Comparison of ENCODE assay signal across 8 cellular contexts in genomic region chr6:125201961-125202729, GRCh38. TPM values are rescaled to one million over a fixed set of nuclear protein-coding genes. Genes with fewer than 3 reads are reported as not detected.
DNase-seq lines count a peak whose midpoint lies in the region; ATAC-seq and TF ChIP-seq lines count a peak whose summit lies in the region.

No MANE protein-coding gene starts in this region.

- POLR2A ChIA-PET in WTC11 (lab: Charles Lee) = interaction anchor here (0.5 to 0.7 kb wide), 3 partner anchors 28 to 91 kb away, joined by 3 to 4 read pairs (median 3); no protein-coding TSS in a partner anchor

- no peaks in the 10 kb centered on the region for H3K36me3 Mint-ChIP-seq in WTC11
- H3K36me3 Mint-ChIP-seq in T-helper 17 cell (ENCODE audit: low read depth) = no peaks in the 10 kb centered on the region
- H3K36me3 Mint-ChIP-seq in activated naive CD4-positive, alpha-beta T cell treated with anti-CD3 and anti-CD28 coated beads for 36 hours (ENCODE audit: low read depth) = no peaks in the 10 kb centered on the region

- H3K27me3 Mint-ChIP-seq in WTC11 (ENCODE audit: low read depth) (no peaks in the 10 kb centered on the region), T-helper 17 cell (peaks cover 19% of the 10 kb centered on the region)
- H3K27me3 Mint-ChIP-seq in activated naive CD4-positive, alpha-beta T cell treated with anti-CD3 and anti-CD28 coated beads for 36 hours (ENCODE audit: low read depth) = peaks cover 5% of the 10 kb centered on the region

- no peak for ATAC-seq in WTC11
- ATAC-seq in T-helper 17 cell = no peak
- no peak for ATAC-seq in GM18511 (IDR thresholded peaks at IDR 0.05; ENCODE audit: unreplicated experiment)

- H3K27ac Mint-ChIP-seq in WTC11 (peak overlapping the region; percentile 42; the same call in 1 of the 2 replicates), T-helper 17 cell (no peak overlapping the region)
- no peak overlapping the region for H3K27ac Mint-ChIP-seq in activated naive CD4-positive, alpha-beta T cell treated with anti-CD3 and anti-CD28 coated beads for 36 hours

- H3K9me3 ChIP-seq in T-helper 17 cell (ENCODE audit: control insufficient read depth, low read length, poor library complexity, severe bottlenecking) = no peaks in the 10 kb centered on the region

- H3K4me1 Mint-ChIP-seq in WTC11 (peaks cover 31% of the 10 kb centered on the region), T-helper 17 cell (peaks cover 3% of the 10 kb centered on the region)
- no peaks in the 10 kb centered on the region for H3K4me1 Mint-ChIP-seq in activated naive CD4-positive, alpha-beta T cell treated with anti-CD3 and anti-CD28 coated beads for 36 hours (ENCODE audit: low read depth)

- TF ChIP-seq CTCF in WTC11 (IDR thresholded peaks at IDR 0.05) = no peak

- H3K9me3 Mint-ChIP-seq in WTC11 = peaks cover 7% of the 10 kb centered on the region; the same call in 1 of the 2 replicates
- no peaks in the 10 kb centered on the region for H3K9me3 Mint-ChIP-seq in activated naive CD4-positive, alpha-beta T cell treated with anti-CD3 and anti-CD28 coated beads for 36 hours

- H3K27ac ChIP-seq in temporal lobe (ENCODE audit: low read depth, low read length) = peak overlapping the region; percentile 33

- peak; percentile 60 for DNase-seq in HPDE6-E6E7 (ENCODE audit: extremely low spot score)
- DNase-seq in WTC11 (ENCODE audit: low spot score) = no peak
- peak; percentile 20 for DNase-seq in iPS-NIHi11 (ENCODE audit: low spot score)
- DNase-seq in effector CD8-positive, alpha-beta T cell (lab: John Stamatoyannopoulos, UW) = no peak
- no peak for DNase-seq in T-helper 17 cell
- no peak for DNase-seq in activated naive CD4-positive, alpha-beta T cell treated with anti-CD3 and anti-CD28 coated beads for 36 hours

- CTCF ChIA-PET in WTC11 (lab: Charles Lee) = interaction anchor here (0.7 to 2.4 kb wide), 3 partner anchors 9 to 48 kb away, joined by 3 to 22 read pairs (median 4); partner anchors contain the start of gene TPD52L1
- CTCF ChIA-PET in activated naive CD4-positive, alpha-beta T cell treated with anti-CD3 and anti-CD28 coated beads for 36 hours (lab: Charles Lee) = interaction anchor here (1.0 to 1.1 kb wide), 2 partner anchors 9 to 46 kb away, joined by 3 to 4 read pairs; no protein-coding TSS in a partner anchor

- no peak overlapping the region for H3K4me3 Mint-ChIP-seq in WTC11
- no peak overlapping the region for H3K4me3 Mint-ChIP-seq in T-helper 17 cell
- no peak overlapping the region for H3K4me3 Mint-ChIP-seq in activated naive CD4-positive, alpha-beta T cell treated with anti-CD3 and anti-CD28 coated beads for 36 hours

- intact Hi-C loops in activated naive CD4-positive, alpha-beta T cell treated with anti-CD3 and anti-CD28 coated beads for 36 hours (cut with micrococcal nuclease) = no loop called here

TF ChIP-seq in WTC11, 78 proteins besides CTCF, POLR2A, EP300 and RAD21:
- TF ChIP-seq GABPB1 (CRISPR knock-in tag; IDR thresholded peaks at IDR 0.05) (no peak), ZNF219 (CRISPR knock-in tag; IDR thresholded peaks at IDR 0.05; ENCODE audit: borderline replicate concordance) (no peak)
- TF ChIP-seq, protein P1, sequence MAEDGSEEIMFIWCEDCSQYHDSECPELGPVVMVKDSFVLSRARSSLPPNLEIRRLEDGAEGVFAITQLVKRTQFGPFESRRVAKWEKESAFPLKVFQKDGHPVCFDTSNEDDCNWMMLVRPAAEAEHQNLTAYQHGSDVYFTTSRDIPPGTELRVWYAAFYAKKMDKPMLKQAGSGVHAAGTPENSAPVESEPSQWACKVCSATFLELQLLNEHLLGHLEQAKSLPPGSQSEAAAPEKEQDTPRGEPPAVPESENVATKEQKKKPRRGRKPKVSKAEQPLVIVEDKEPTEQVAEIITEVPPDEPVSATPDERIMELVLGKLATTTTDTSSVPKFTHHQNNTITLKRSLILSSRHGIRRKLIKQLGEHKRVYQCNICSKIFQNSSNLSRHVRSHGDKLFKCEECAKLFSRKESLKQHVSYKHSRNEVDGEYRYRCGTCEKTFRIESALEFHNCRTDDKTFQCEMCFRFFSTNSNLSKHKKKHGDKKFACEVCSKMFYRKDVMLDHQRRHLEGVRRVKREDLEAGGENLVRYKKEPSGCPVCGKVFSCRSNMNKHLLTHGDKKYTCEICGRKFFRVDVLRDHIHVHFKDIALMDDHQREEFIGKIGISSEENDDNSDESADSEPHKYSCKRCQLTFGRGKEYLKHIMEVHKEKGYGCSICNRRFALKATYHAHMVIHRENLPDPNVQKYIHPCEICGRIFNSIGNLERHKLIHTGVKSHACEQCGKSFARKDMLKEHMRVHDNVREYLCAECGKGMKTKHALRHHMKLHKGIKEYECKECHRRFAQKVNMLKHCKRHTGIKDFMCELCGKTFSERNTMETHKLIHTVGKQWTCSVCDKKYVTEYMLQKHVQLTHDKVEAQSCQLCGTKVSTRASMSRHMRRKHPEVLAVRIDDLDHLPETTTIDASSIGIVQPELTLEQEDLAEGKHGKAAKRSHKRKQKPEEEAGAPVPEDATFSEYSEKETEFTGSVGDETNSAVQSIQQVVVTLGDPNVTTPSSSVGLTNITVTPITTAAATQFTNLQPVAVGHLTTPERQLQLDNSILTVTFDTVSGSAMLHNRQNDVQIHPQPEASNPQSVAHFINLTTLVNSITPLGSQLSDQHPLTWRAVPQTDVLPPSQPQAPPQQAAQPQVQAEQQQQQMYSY (CRISPR knock-in tag; IDR thresholded peaks at IDR 0.05) = no peak
- TF ChIP-seq, protein P2, sequence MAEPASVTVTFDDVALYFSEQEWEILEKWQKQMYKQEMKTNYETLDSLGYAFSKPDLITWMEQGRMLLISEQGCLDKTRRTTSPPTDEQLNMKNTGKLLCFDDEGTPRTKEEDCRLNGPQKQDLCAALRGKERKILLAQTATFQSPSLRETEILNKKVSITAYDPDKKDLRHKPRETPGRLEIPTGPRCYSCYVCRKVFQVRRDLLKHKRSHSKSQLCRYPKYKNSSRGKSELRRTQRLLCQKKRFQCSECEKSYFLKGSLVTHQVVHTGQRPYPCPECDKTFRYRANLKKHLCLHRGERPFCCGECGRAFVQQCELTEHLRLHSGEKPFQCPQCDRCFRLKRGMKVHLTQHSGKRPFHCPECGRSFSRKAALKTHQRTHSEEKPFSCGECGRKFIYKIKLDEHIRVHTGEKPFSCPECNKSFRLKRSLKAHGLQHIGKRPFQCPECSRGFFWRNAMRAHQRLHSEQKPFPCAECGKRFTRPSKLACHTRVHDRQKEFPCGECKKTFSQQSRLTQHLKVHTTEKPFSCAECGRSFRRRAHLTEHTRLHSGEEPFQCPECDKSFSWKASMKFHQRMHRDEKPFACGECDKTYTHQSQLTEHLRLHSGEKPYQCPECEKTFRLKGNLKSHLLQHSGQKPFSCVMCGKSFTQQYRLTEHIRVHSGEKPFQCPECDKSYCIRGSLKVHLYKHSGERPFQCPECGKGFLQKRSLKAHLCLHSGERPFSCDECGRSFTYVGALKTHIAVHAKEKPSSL (CRISPR knock-in tag; conservative IDR thresholded peaks at IDR 0.05) = no peak

RNA-seq across cellular contexts. Expression of gene TPD52L1, which starts 48.6 kb away (rescaled TPM):
- total RNA-seq in WTC11 (2021) = 12.4 to 17.7 TPM (median 15.0 TPM) in 3 replicates
- total RNA-seq in temporal lobe = 3.4 TPM
- total RNA-seq in T-helper 17 cell = not detected
- total RNA-seq in activated naive CD4-positive, alpha-beta T cell treated with anti-CD3 and anti-CD28 coated beads for 36 hours = 1 to 10 TPM; 5.6 to 5.7 TPM

Comparison
In these comparisons a context has a peak if more than half of its experiments do, and no peak if none do; other contexts are left out.
1. DNase-seq: peak in HPDE6-E6E7 (single experiment) and iPS-NIHi11 (single experiment); none in WTC11 (single experiment), effector CD8-positive, alpha-beta T cell (single experiment), T-helper 17 cell (0 of 3) and activated naive CD4-positive, alpha-beta T cell treated with anti-CD3 and anti-CD28 coated beads for 36 hours (single experiment).